Comparison of ENCODE assay signal across 13 cellular contexts in genomic region chr13:50745542-50745941, GRCh38.
"Had no signal": no experiment of that assay in that cellular context is flagged by ENCODE, and none has a peak within 500 bp of the region (broad histone marks: within the 10 kb centered on the region; RNA-seq: fewer than 3 reads in every experiment).

No MANE protein-coding gene starts in this region.

- H3K36me3 ChIP-seq: right atrium auricular region, transverse colon had no signal

- H3K4me3 Mint-ChIP-seq: activated CD8-positive, alpha-beta T cell treated with anti-CD3 and anti-CD28 coated beads for 36 hours; activated naive CD8-positive, alpha-beta T cell treated with anti-CD3 and anti-CD28 coated beads, Interleukin-2, amount 10 ng/mL, durations not matched to agents 7 days and 5 days; stimulated activated memory B cell treated with anti-CD40 and anti-IgM and Interleukin-4, amounts not matched to agents 10 μg/mL and 1 μg/mL and 100 μg/mL, for 72 hours had no signal

- DNase-seq: activated CD8-positive, alpha-beta memory T cell treated with anti-CD3 and anti-CD28 coated beads, Interleukin-2, amount 50 U/mL, for 48 hours; activated CD8-positive, alpha-beta T cell treated with anti-CD3 and anti-CD28 coated beads for 36 hours; activated naive CD8-positive, alpha-beta T cell treated with anti-CD3 and anti-CD28 coated beads, Interleukin-2, amount 10 ng/mL, durations not matched to agents 7 days and 5 days; anterior cingulate cortex; left ventricle myocardium superior; mesendoderm; T-helper 1 cell; transverse colon had no signal

- FAIRE-seq: bronchial epithelial cell had no signal

- H3K27ac Mint-ChIP-seq: activated CD8-positive, alpha-beta T cell treated with anti-CD3 and anti-CD28 coated beads for 36 hours; activated naive CD8-positive, alpha-beta T cell treated with anti-CD3 and anti-CD28 coated beads, Interleukin-2, amount 10 ng/mL, durations not matched to agents 7 days and 5 days; stimulated activated memory B cell treated with anti-CD40 and anti-IgM and Interleukin-4, amounts not matched to agents 10 μg/mL and 1 μg/mL and 100 μg/mL, for 72 hours had no signal

- H3K4me3 ChIP-seq: hepatocyte, right atrium auricular region, transverse colon had no signal

- H3K4me2 ChIP-seq: hepatocyte had no signal

- H3K27me3 ChIP-seq: hepatocyte, right atrium auricular region, transverse colon had no signal

- ATAC-seq: activated CD8-positive, alpha-beta T cell treated with anti-CD3 and anti-CD28 coated beads for 36 hours; left ventricle myocardium superior; stimulated activated memory B cell treated with anti-CD40 and anti-IgM and Interleukin-4, amounts not matched to agents 10 μg/mL and 1 μg/mL and 100 μg/mL, for 72 hours had no signal

- H3K9me3 ChIP-seq: right atrium auricular region had no signal

- H3K27me3 Mint-ChIP-seq: stimulated activated memory B cell treated with anti-CD40 and anti-IgM and Interleukin-4, amounts not matched to agents 10 μg/mL and 1 μg/mL and 100 μg/mL, for 72 hours had no signal

- H3K4me1 ChIP-seq: right atrium auricular region, transverse colon had no signal

- H3K27ac ChIP-seq: hepatocyte, right atrium auricular region, transverse colon, VCaP had no signal

- H3K79me2 ChIP-seq: hepatocyte had no signal

- H2AFZ ChIP-seq: hepatocyte had no signal
